26 cellular contexts compared by ENCODE assay signal in the genomic region with DNA sequence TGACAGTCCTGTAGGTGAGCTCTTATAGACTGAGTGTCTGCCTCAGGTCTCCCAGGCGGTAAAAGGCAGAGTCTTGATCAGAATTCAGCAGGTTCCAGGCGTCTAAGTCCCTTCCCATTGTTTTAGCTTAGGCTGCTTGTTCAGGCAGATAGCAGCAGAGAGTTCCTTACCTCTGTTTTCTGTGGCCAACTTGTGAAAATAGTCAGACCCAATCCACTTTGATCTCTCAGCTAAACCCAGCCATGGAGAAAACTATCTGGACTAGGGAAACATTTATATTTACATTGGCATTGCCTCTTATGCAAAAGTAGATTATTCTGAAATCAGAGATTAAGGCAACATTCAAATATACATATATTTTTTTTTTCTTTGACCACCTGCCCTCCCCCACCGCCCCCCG. TPM values are rescaled to one million over a fixed set of nuclear protein-coding genes. Genes with fewer than 3 reads are reported as not detected.
A peak's percentile ranks its signal among the peaks of the same experiment; 100 is the strongest.
DNase-seq lines count a peak whose midpoint lies in the region; ATAC-seq and TF ChIP-seq lines count a peak whose summit lies in the region.
"Had no signal": no experiment of that assay in that cellular context is flagged by ENCODE, and none has a peak within 500 bp of the region (broad histone marks: within the 10 kb centered on the region; RNA-seq: fewer than 3 reads in every experiment).

No MANE protein-coding gene starts in this region.

- intact Hi-C loops in Panc1 (cut with micrococcal nuclease; ENCODE audit: unreplicated experiment), result loop anchor here (10.0 kb wide), 1 partner anchor 159 kb away; no protein-coding TSS in a partner anchor

- CTCF ChIA-PET in Panc1 (lab: Charles Lee), result no interaction called here

- no peaks in the 10 kb centered on the region for H3K9me3 Mint-ChIP-seq in GM23338
- H3K9me3 Mint-ChIP-seq: CD8-positive, alpha-beta memory T cell; HFFc6 had no signal

- H3K4me2 ChIP-seq in GM23338 (no peak overlapping the region), parathyroid adenoma (ENCODE audit: low read length) (no peak overlapping the region)
- H3K4me2 ChIP-seq: PC-9 had no signal

- H3K36me3 ChIP-seq in GM23338 (ENCODE audit: insufficient read depth) (no peaks in the 10 kb centered on the region), Panc1 (ENCODE audit: control insufficient read depth, insufficient read depth, low read length) (no peaks in the 10 kb centered on the region), parathyroid adenoma (ENCODE audit: control insufficient read depth, insufficient read depth, low read length) (no peaks in the 10 kb centered on the region)
- H3K36me3 ChIP-seq: HAP-1, MG63 had no signal

- H3K4me1 Mint-ChIP-seq in GM23338, result peaks cover 1% of the 10 kb centered on the region; the same call in 2 of the 3 replicates

- no peak overlapping the region for H3K9ac ChIP-seq in parathyroid adenoma
- H3K9ac ChIP-seq: GM23248 had no signal

- no peaks in the 10 kb centered on the region for H3K27me3 Mint-ChIP-seq in GM23338 (ENCODE audit: insufficient read depth, low read depth, poor library complexity)
- H3K27me3 Mint-ChIP-seq: B cell had no signal

- no peak overlapping the region for H3K4me3 ChIP-seq in GM23338
- no peak overlapping the region for H3K4me3 ChIP-seq in Panc1 (ENCODE audit: low read depth in 2 of 2, low read length in 2 of 2)
- no peak overlapping the region for H3K4me3 ChIP-seq in parathyroid adenoma (ENCODE audit: low read depth, low read length)
- H3K4me3 ChIP-seq: GM23248, HAP-1, MG63, PC-9 had no signal

- in situ Hi-C loops in Panc1 (cut with HindIII; ENCODE audit: low pct_unique_long_range_greater_than_20kb, low sequenced_read_pairs), result no loop called here

- TF ChIP-seq CTCF in GM23338 (conservative IDR thresholded peaks at IDR 0.05; ENCODE audit: low read depth in 2 of 2) (no peak), Panc1 (IDR thresholded peaks at IDR 0.05) (no peak), parathyroid adenoma (IDR thresholded peaks at IDR 0.05) (no peak)

- H3K9me2 ChIP-seq in GM23338 (ENCODE audit: insufficient read depth), result no peaks in the 10 kb centered on the region

- H3K27me3 ChIP-seq in GM23338 (ENCODE audit: insufficient read depth), result no peaks in the 10 kb centered on the region
- no peaks in the 10 kb centered on the region for H3K27me3 ChIP-seq in Panc1 (ENCODE audit: control insufficient read depth, insufficient read depth, low read length)
- H3K27me3 ChIP-seq in parathyroid adenoma (ENCODE audit: control insufficient read depth, insufficient read depth, low read length), result no peaks in the 10 kb centered on the region
- H3K27me3 ChIP-seq: MG63 had no signal

- H3K36me3 Mint-ChIP-seq in GM23338 (ENCODE audit: low read depth), result no peaks in the 10 kb centered on the region
- H3K36me3 Mint-ChIP-seq: CD8-positive, alpha-beta memory T cell had no signal

- POLR2A ChIA-PET in Panc1 (lab: Charles Lee), result interaction anchor here (0.5 to 1.0 kb wide), 2 partner anchors 58 to 107 kb away, joined by 4 to 17 read pairs; no protein-coding TSS in a partner anchor

- no peak overlapping the region for H3K4me3 Mint-ChIP-seq in GM23338
- H3K4me3 Mint-ChIP-seq: B cell; CD8-positive, alpha-beta memory T cell; HFFc6 had no signal

- H3K27ac Mint-ChIP-seq in GM23338, result no peak overlapping the region
- H3K27ac Mint-ChIP-seq: B cell; CD8-positive, alpha-beta memory T cell; HFFc6 had no signal

- no TSS peak for BruUV-seq in Panc1 (replicated peaks; lab: Mats Ljungman, UMichigan)

- H3K9me3 ChIP-seq in Panc1 (ENCODE audit: control insufficient read depth, insufficient read depth, low read depth, low read length), result no peaks in the 10 kb centered on the region
- H3K9me3 ChIP-seq in parathyroid adenoma (ENCODE audit: control insufficient read depth, low read length), result no peaks in the 10 kb centered on the region
- H3K9me3 ChIP-seq: HAP-1, MG63 had no signal

- 0 out of 2 replicates have a peak, but pooled peaks cover 1% of the 10 kb centered on the region for H3K4me1 ChIP-seq in GM23338 (ENCODE audit: insufficient read depth)
- H3K4me1 ChIP-seq in Panc1 (ENCODE audit: control insufficient read depth, insufficient read depth, low read length), result no peaks in the 10 kb centered on the region
- peaks cover 1% of the 10 kb centered on the region for H3K4me1 ChIP-seq in parathyroid adenoma

- no peaks in the 10 kb centered on the region for H3F3A ChIP-seq in GM23338 (replicated peaks; ENCODE audit: low read depth)

- no peak for DNase-seq in GM23338 (ENCODE audit: low spot score)
- no peak for DNase-seq in Panc1 (ENCODE audit: low read depth, low spot score)
- no peak for DNase-seq in left lobe of liver (ENCODE audit: low spot score)
- no peak for DNase-seq in AG08396 (ENCODE audit: low spot score)
- no peak for DNase-seq in HUDEP-2 (lab: John Stamatoyannopoulos, UW; ENCODE audit: unreplicated experiment in 76 of 76)
- DNase-seq: CD8-positive, alpha-beta memory T cell; DND-41; GM23248; HFFc6; KG1; MG63; NCI-H1105 treated with DMSO at 0.1 percent for 48 hours; NCI-H146; NCI-H1930; NCI-H2107; NCI-H524; NCI-H774; PC-9; Right ventricle myocardium superior; RPMI8226 had no signal

- no peak overlapping the region for H3K27ac ChIP-seq in GM23338 (ENCODE audit: low read depth)
- H3K27ac ChIP-seq in Panc1 (ENCODE audit: low read length), result no peak overlapping the region
- H3K27ac ChIP-seq in parathyroid adenoma, result no peak overlapping the region
- H3K27ac ChIP-seq: C4-2B, GM23248, PC-9 had no signal

- no peaks in the 10 kb centered on the region for H4K20me1 ChIP-seq in GM23338 (replicated peaks; ENCODE audit: insufficient read depth)

- H3K79me2 ChIP-seq in GM23338 (replicated peaks; ENCODE audit: insufficient read depth) (no peaks in the 10 kb centered on the region), parathyroid adenoma (no peaks in the 10 kb centered on the region)

- ATAC-seq in GM23338 (peak; percentile 44), Panc1 (0 out of 2 replicates have a peak, but pooled peaks have one; percentile 32), left lobe of liver (peak; percentile 49), GM18907 (IDR thresholded peaks at IDR 0.05; ENCODE audit: unreplicated experiment) (no peak)

- H2AFZ ChIP-seq in GM23338 (no peak overlapping the region), parathyroid adenoma (peak overlapping the region; percentile 31)
- H2AFZ ChIP-seq: GM23248, PC-9 had no signal

TF ChIP-seq in GM23338, 12 proteins besides CTCF, POLR2A, EP300 and RAD21:
- no peak for TF ChIP-seq EZH2phosphoT487 (IDR thresholded peaks at IDR 0.05; ENCODE audit: unreplicated experiment)
- no peak for TF ChIP-seq NANOG (IDR thresholded peaks at IDR 0.05; ENCODE audit: borderline replicate concordance)
- TF ChIP-seq, protein P1, sequence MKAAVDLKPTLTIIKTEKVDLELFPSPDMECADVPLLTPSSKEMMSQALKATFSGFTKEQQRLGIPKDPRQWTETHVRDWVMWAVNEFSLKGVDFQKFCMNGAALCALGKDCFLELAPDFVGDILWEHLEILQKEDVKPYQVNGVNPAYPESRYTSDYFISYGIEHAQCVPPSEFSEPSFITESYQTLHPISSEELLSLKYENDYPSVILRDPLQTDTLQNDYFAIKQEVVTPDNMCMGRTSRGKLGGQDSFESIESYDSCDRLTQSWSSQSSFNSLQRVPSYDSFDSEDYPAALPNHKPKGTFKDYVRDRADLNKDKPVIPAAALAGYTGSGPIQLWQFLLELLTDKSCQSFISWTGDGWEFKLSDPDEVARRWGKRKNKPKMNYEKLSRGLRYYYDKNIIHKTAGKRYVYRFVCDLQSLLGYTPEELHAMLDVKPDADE (IDR thresholded peaks at IDR 0.05), result no peak

RNA-seq across cellular contexts. Expression of a gene that starts 21.4 kb away (rescaled TPM):
- total RNA-seq in GM23338 (2014; rRNA removed; shearing (Covaris generic)), result 0.16 and 0.31 TPM in 2 replicates
- 0.13 and 0.61 TPM in 2 replicates for polyA plus RNA-seq in GM23338 (2016; fragmentation: Nextera tagmentation; extraction: Ambion mirVana)
- 0.44 TPM for total RNA-seq in Panc1 (2021; ENCODE audit: unreplicated experiment)
- polyA plus RNA-seq in Panc1 (2012; ENCODE audit: insufficient read length), result 0.06 TPM
- 0.23 TPM for total RNA-seq in left lobe of liver
- total RNA-seq: A673 had no signal
- polyA plus RNA-seq: GM23248 had no signal

RNA-seq across cellular contexts. Expression of a gene that starts 39.5 kb away (rescaled TPM):
- total RNA-seq in GM23338 (2014; rRNA removed; shearing (Covaris generic)), result 19.9 and 22.1 TPM in 2 replicates
- polyA plus RNA-seq in GM23338 (2016; fragmentation: Nextera tagmentation; extraction: Ambion mirVana), result 6.7 and 8.0 TPM in 2 replicates
- total RNA-seq in Panc1 (2021; ENCODE audit: unreplicated experiment), result 36.7 TPM
- 32.8 TPM for polyA plus RNA-seq in Panc1 (2012; ENCODE audit: insufficient read length)
- total RNA-seq in left lobe of liver, result 35.2 TPM

RNA-seq across cellular contexts. Expression of a gene that starts 43.2 kb away (rescaled TPM):
- 55.2 and 55.8 TPM in 2 replicates for total RNA-seq in GM23338 (2014; rRNA removed; shearing (Covaris generic))
- polyA plus RNA-seq in GM23338 (2016; fragmentation: Nextera tagmentation; extraction: Ambion mirVana), result 129 and 130 TPM in 2 replicates
- total RNA-seq in Panc1 (2021; ENCODE audit: unreplicated experiment) (68.7 TPM), left lobe of liver (12.7 TPM)
- polyA plus RNA-seq in Panc1 (2012; ENCODE audit: insufficient read length), result 61.6 TPM
